11 cellular contexts compared by ENCODE assay signal in genomic region chr3:129793947-129794318, GRCh38.
DNase-seq lines count a peak whose midpoint lies in the region; ATAC-seq, FAIRE-seq and TF ChIP-seq lines count a peak whose summit lies in the region.
"Had no signal": no experiment of that assay in that cellular context is flagged by ENCODE, and none has a peak within 500 bp of the region (broad histone marks: within the 10 kb centered on the region; RNA-seq: fewer than 3 reads in every experiment).

No MANE protein-coding gene starts in this region.

- no peak overlapping the region for H3K4me3 Mint-ChIP-seq in activated naive CD4-positive, alpha-beta T cell treated with anti-CD3 and anti-CD28 coated beads for 36 hours
- peak overlapping the region; percentile 91 for H3K4me3 Mint-ChIP-seq in type B pancreatic cell

- H3K36me3 ChIP-seq in adipocyte (ENCODE audit: control insufficient read depth, insufficient read depth, low read length, severe bottlenecking): no peaks in the 10 kb centered on the region
- H3K36me3 ChIP-seq in kidney (ENCODE audit: control insufficient read depth in 1 of 2, insufficient read depth in 2 of 2, low read length in 2 of 2): no peaks in the 10 kb centered on the region
- H3K36me3 ChIP-seq: tibial artery had no signal

- H3K4me3 ChIP-seq in adipocyte (ENCODE audit: low read length) (peak overlapping the region; percentile 57), kidney (ENCODE audit: low read length in 2 of 2) (no peak overlapping the region), lower leg skin (ENCODE audit: low read depth, poor library complexity, severe bottlenecking) (no peak overlapping the region)
- H3K4me3 ChIP-seq: tibial artery had no signal

- H3K36me3 Mint-ChIP-seq in activated naive CD4-positive, alpha-beta T cell treated with anti-CD3 and anti-CD28 coated beads for 36 hours (ENCODE audit: low read depth): no peaks in the 10 kb centered on the region
- peaks cover 8% of the 10 kb centered on the region for H3K36me3 Mint-ChIP-seq in type B pancreatic cell

- TF ChIP-seq CTCF in kidney (IDR thresholded peaks at IDR 0.05; ENCODE audit: borderline replicate concordance, extremely low read depth, insufficient read depth): no peak
- TF ChIP-seq CTCF in type B pancreatic cell (conservative IDR thresholded peaks at IDR 0.05): no peak
- no peak for TF ChIP-seq CTCF in lower leg skin (IDR thresholded peaks at IDR 0.05)

- H3K4me1 ChIP-seq in adipocyte (ENCODE audit: control insufficient read depth, insufficient read depth, low read length): peaks cover 30% of the 10 kb centered on the region
- peaks cover 0 to 8% of the 10 kb centered on the region in 2 donors for H3K4me1 ChIP-seq in kidney (ENCODE audit: control insufficient read depth in 1 of 2, insufficient read depth in 1 of 2, low read depth in 1 of 2, low read length in 2 of 2)

- CTCF ChIA-PET in activated naive CD4-positive, alpha-beta T cell treated with anti-CD3 and anti-CD28 coated beads for 36 hours (lab: Charles Lee): interaction anchor here (0.6 kb wide), 1 partner anchor 11 kb away, joined by 3 read pairs; no protein-coding TSS in a partner anchor

- H3K9me3 ChIP-seq in adipocyte (ENCODE audit: control insufficient read depth, low read length) (no peaks in the 10 kb centered on the region), kidney (ENCODE audit: control insufficient read depth in 1 of 2, low read length in 2 of 2) (no peaks in the 10 kb centered on the region)
- H3K9me3 ChIP-seq: tibial artery had no signal

- H3K27ac ChIP-seq in kidney (ENCODE audit: low read depth in 2 of 2, low read length in 2 of 2): no peak overlapping the region
- H3K27ac ChIP-seq: tibial artery had no signal

- no peak for TF ChIP-seq POLR2A in lower leg skin (IDR thresholded peaks at IDR 0.05)

- intact Hi-C loops in activated naive CD4-positive, alpha-beta T cell treated with anti-CD3 and anti-CD28 coated beads for 36 hours (cut with micrococcal nuclease): no loop called here
- intact Hi-C loops in kidney (cut with DNase I) (no loop called here), lower leg skin (cut with DNase I; ENCODE audit: low total_unique reads) (no loop called here)

- no peaks in the 10 kb centered on the region for H3K27me3 Mint-ChIP-seq in activated naive CD4-positive, alpha-beta T cell treated with anti-CD3 and anti-CD28 coated beads for 36 hours (ENCODE audit: low read depth)
- H3K27me3 Mint-ChIP-seq in type B pancreatic cell: no peaks in the 10 kb centered on the region
- H3K27me3 Mint-ChIP-seq: CD8-positive, alpha-beta memory T cell had no signal

- H3K9ac ChIP-seq in adipocyte (ENCODE audit: low read length): peak overlapping the region; percentile 70
- H3K9ac ChIP-seq in kidney (ENCODE audit: low read length in 2 of 2): no peak overlapping the region

- no peak for ATAC-seq in HG02840 (IDR thresholded peaks at IDR 0.05; ENCODE audit: low FRiP score, unreplicated experiment)

- no peak overlapping the region for H3K27ac Mint-ChIP-seq in activated naive CD4-positive, alpha-beta T cell treated with anti-CD3 and anti-CD28 coated beads for 36 hours
- H3K27ac Mint-ChIP-seq in type B pancreatic cell: peak overlapping the region; percentile 98
- H3K27ac Mint-ChIP-seq: CD8-positive, alpha-beta memory T cell had no signal

- 8 to 31% methylated on average over 2 of the region's 2 CpGs for WGBS in lower leg skin, 2 donors

- no peaks in the 10 kb centered on the region for H3K27me3 ChIP-seq in adipocyte (replicated peaks; ENCODE audit: control insufficient read depth, insufficient read depth, low read length)
- H3K27me3 ChIP-seq: tibial artery had no signal

- H3K4me1 Mint-ChIP-seq in activated naive CD4-positive, alpha-beta T cell treated with anti-CD3 and anti-CD28 coated beads for 36 hours (ENCODE audit: low read depth): peaks cover 21% of the 10 kb centered on the region
- peaks cover 23% of the 10 kb centered on the region for H3K4me1 Mint-ChIP-seq in type B pancreatic cell (ENCODE audit: unreplicated experiment)

- H3K9me3 Mint-ChIP-seq in activated naive CD4-positive, alpha-beta T cell treated with anti-CD3 and anti-CD28 coated beads for 36 hours: no peaks in the 10 kb centered on the region
- H3K9me3 Mint-ChIP-seq in type B pancreatic cell: no peaks in the 10 kb centered on the region
- H3K9me3 Mint-ChIP-seq: CD8-positive, alpha-beta memory T cell had no signal

- no peak for FAIRE-seq in kidney (lab: Jason Lieb, UNC)

- DNase-seq in activated naive CD4-positive, alpha-beta T cell treated with anti-CD3 and anti-CD28 coated beads for 36 hours: peak; percentile 10
- no peak for DNase-seq in activated naive CD4-positive, alpha-beta T cell treated with anti-CD3 and anti-CD28 coated beads, Interleukin-2, amount 50 U/mL, for 16 hours
- DNase-seq in adipocyte (ENCODE audit: low read depth) (no peak), kidney (peak; percentile 65), type B pancreatic cell (ENCODE audit: extremely low spot score, unreplicated experiment) (no peak), lower leg skin (ENCODE audit: low spot score in 2 of 2) (no peak), activated T-cell treated with anti-CD3 and anti-CD28 coated beads for 4 hours (no peak)
- DNase-seq: NCI-H446 treated with DMSO at 0.1 percent for 48 hours had no signal

Comparison
In these comparisons a context has a peak if more than half of its experiments do, and no peak if none do; other contexts are left out.
1. DNase-seq: peak in activated naive CD4-positive, alpha-beta T cell treated with anti-CD3 and anti-CD28 coated beads for 36 hours (single experiment) and kidney (single experiment); none in activated naive CD4-positive, alpha-beta T cell treated with anti-CD3 and anti-CD28 coated beads, Interleukin-2, amount 50 U/mL, for 16 hours (single experiment), adipocyte (single experiment), type B pancreatic cell (single experiment), lower leg skin (0 of 2) and activated T-cell treated with anti-CD3 and anti-CD28 coated beads for 4 hours (single experiment).